In genomic region chrX:65575024-65575423, GRCh38 we compare ENCODE assay signal across 14 cellular contexts.
"Had no signal": no experiment of that assay in that cellular context is flagged by ENCODE, and none has a peak within 500 bp of the region (broad histone marks: within the 10 kb centered on the region; RNA-seq: fewer than 3 reads in every experiment).

No MANE protein-coding gene starts in this region.

- H3K9me3 ChIP-seq: gastrocnemius medialis, heart left ventricle, mucosa of descending colon, pancreas had no signal

- H3K27ac ChIP-seq: gastrocnemius medialis, heart left ventricle, pancreas had no signal

- H3K27me3 ChIP-seq: gastrocnemius medialis, pancreas had no signal

- H3K4me3 ChIP-seq: gastrocnemius medialis, heart left ventricle, mucosa of descending colon, pancreas had no signal

- H3K4me1 ChIP-seq: gastrocnemius medialis, heart left ventricle, pancreas had no signal

- DNase-seq: activated CD4-positive, alpha-beta T cell treated with anti-CD3 and anti-CD28 coated beads, Interleukin-2, amount 50 U/mL, for 1 hour; activated naive CD8-positive, alpha-beta T cell treated with anti-CD3 and anti-CD28 coated beads for 36 hours; amygdala; cerebellar nuclear complex; effector CD8-positive, alpha-beta T cell; gastrocnemius medialis; heart left ventricle; left colon; mucosa of descending colon; naive thymus-derived CD4-positive, alpha-beta T cell; pancreas; stimulated activated CD4-positive, alpha-beta T cell treated with anti-CD3 and anti-CD28 coated beads, Interleukin-1b, Interleukin-23, amount 100 ng/mL, for 48 hours had no signal

- ATAC-seq: activated CD4-positive, CD25-positive, alpha-beta regulatory T cell treated with anti-CD3 and anti-CD28 coated beads, Interleukin-2, amount 50 U/mL, for 24 hours; gastrocnemius medialis; heart left ventricle; left colon; mucosa of descending colon; naive thymus-derived CD4-positive, alpha-beta T cell; pancreas; stimulated activated effector memory CD8-positive, alpha-beta T cell treated with anti-CD3 and anti-CD28 coated beads, Interleukin-12 subunit alpha, Interleukin-12 subunit beta, amount 100 ng/mL, for 72 hours had no signal

- H3K36me3 ChIP-seq: gastrocnemius medialis, heart left ventricle, pancreas had no signal
